ENCODE assay signal across 12 cellular contexts in the genomic region with DNA sequence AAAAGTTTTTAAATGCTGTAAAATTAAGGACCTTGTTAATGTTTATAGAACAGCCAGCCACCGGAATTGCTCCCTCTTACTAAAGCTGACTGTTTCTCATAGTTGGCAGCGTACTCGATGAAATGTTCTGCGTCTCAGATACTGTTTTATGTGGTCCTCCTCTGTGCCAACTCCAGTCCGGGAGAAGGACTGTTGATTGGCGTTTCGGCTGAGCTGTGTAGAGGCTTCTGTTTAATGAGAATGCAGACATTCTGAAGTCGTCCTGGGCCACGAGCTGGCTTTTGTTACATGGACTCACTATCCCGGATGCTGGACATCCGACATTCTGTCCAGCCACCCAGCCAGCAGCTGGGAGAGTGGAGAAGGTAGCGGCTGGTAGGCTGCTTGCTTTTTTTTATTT.
A peak's percentile ranks its signal among the peaks of the same experiment; 100 is the strongest.
DNase-seq lines count a peak whose midpoint lies in the region; ATAC-seq and TF ChIP-seq lines count a peak whose summit lies in the region.
"Had no signal": no experiment of that assay in that cellular context is flagged by ENCODE, and none has a peak within 500 bp of the region (broad histone marks: within the 10 kb centered on the region; RNA-seq: fewer than 3 reads in every experiment).

No MANE protein-coding gene starts in this region.

- no peaks in the 10 kb centered on the region for H3K27me3 Mint-ChIP-seq in progenitor cell of endocrine pancreas

- DNase-seq in NCI-H1092 (lab: John Stamatoyannopoulos, UW) (peak; percentile 53), fibroblast of gingiva (ENCODE audit: low read depth) (peak; percentile 84), uterus (peak; percentile 37 to 43), NCI-H1436 (lab: John Stamatoyannopoulos, UW) (no peak), progenitor cell of endocrine pancreas (ENCODE audit: low spot score, unreplicated experiment) (no peak)
- DNase-seq: activated CD4-positive, CD25-positive, alpha-beta regulatory T cell; NCI-H1105 treated with DMSO at 0.1 percent for 48 hours; stimulated activated naive CD4-positive, alpha-beta T cell had no signal

- H3K36me3 ChIP-seq in muscle layer of colon (ENCODE audit: insufficient read depth, low read length) (peaks cover 14% of the 10 kb centered on the region), uterus (no peaks in the 10 kb centered on the region)

- H3K4me3 Mint-ChIP-seq in progenitor cell of endocrine pancreas (ENCODE audit: low read depth), result no peak overlapping the region

- H3K4me1 ChIP-seq in muscle layer of colon (ENCODE audit: insufficient read depth, low read length) (peaks cover 22% of the 10 kb centered on the region), uterus (no peaks in the 10 kb centered on the region)
- H3K4me1 ChIP-seq: Peyer's patch had no signal

- H3K4me1 Mint-ChIP-seq in progenitor cell of endocrine pancreas (ENCODE audit: low read depth), result peaks cover 2% of the 10 kb centered on the region

- no peak for TF ChIP-seq POLR2A in uterus (IDR thresholded peaks at IDR 0.05)

- H3K27ac Mint-ChIP-seq in progenitor cell of endocrine pancreas, result no peak overlapping the region

- H3K27ac ChIP-seq in muscle layer of colon (ENCODE audit: low read depth, low read length), result peak overlapping the region; percentile 1
- peak overlapping the region in 1 of 2 donors; percentile 20 for H3K27ac ChIP-seq in uterus
- H3K27ac ChIP-seq: Peyer's patch had no signal

- intact Hi-C loops in uterus (cut with DNase I; ENCODE audit: low total_unique reads), result no loop called here

- H3K27me3 ChIP-seq in muscle layer of colon (ENCODE audit: control insufficient read depth in 1 of 2, insufficient read depth in 2 of 2, low read length in 2 of 2) (no peaks in the 10 kb centered on the region), uterus (no peaks in the 10 kb centered on the region)
- H3K27me3 ChIP-seq: Peyer's patch had no signal

- no peaks in the 10 kb centered on the region for H3K9me3 Mint-ChIP-seq in progenitor cell of endocrine pancreas (ENCODE audit: low read depth)
- H3K9me3 Mint-ChIP-seq: activated naive CD4-positive, alpha-beta T cell treated with anti-CD3 and anti-CD28 coated beads, Interleukin-2, amount 50 U/mL, for 72 hours had no signal

- TF ChIP-seq CTCF in uterus (IDR thresholded peaks at IDR 0.05) (no peak), progenitor cell of endocrine pancreas (IDR thresholded peaks at IDR 0.05; ENCODE audit: unreplicated experiment) (no peak)

- no peak for ATAC-seq in HG02763 (IDR thresholded peaks at IDR 0.05; ENCODE audit: unreplicated experiment)
- ATAC-seq: activated naive CD4-positive, alpha-beta T cell treated with anti-CD3 and anti-CD28 coated beads, Interleukin-2, amount 50 U/mL, for 72 hours had no signal

- no peaks in the 10 kb centered on the region for H3K9me3 ChIP-seq in muscle layer of colon (ENCODE audit: low read length)
- H3K9me3 ChIP-seq in uterus, result no peaks in the 10 kb centered on the region
- H3K9me3 ChIP-seq: Peyer's patch had no signal

- H3K4me3 ChIP-seq in muscle layer of colon (ENCODE audit: low read depth in 1 of 2, low read length in 2 of 2) (no peak overlapping the region), uterus (no peak overlapping the region)
- H3K4me3 ChIP-seq: Peyer's patch had no signal

- H3K9ac ChIP-seq in muscle layer of colon (ENCODE audit: low read length), result no peak overlapping the region

- H3K36me3 Mint-ChIP-seq in progenitor cell of endocrine pancreas (ENCODE audit: insufficient read depth), result peaks cover 4% of the 10 kb centered on the region
- H3K36me3 Mint-ChIP-seq: activated naive CD4-positive, alpha-beta T cell treated with anti-CD3 and anti-CD28 coated beads, Interleukin-2, amount 50 U/mL, for 72 hours had no signal

Comparison
In these comparisons a context has a peak if more than half of its experiments do, and no peak if none do; other contexts are left out.
1. DNase-seq: peak in NCI-H1092 (single experiment), fibroblast of gingiva (single experiment) and uterus (2 of 2); none in NCI-H1436 (single experiment) and progenitor cell of endocrine pancreas (single experiment).